Comparison of ENCODE assay signal across 1 cellular context in the genomic region with DNA sequence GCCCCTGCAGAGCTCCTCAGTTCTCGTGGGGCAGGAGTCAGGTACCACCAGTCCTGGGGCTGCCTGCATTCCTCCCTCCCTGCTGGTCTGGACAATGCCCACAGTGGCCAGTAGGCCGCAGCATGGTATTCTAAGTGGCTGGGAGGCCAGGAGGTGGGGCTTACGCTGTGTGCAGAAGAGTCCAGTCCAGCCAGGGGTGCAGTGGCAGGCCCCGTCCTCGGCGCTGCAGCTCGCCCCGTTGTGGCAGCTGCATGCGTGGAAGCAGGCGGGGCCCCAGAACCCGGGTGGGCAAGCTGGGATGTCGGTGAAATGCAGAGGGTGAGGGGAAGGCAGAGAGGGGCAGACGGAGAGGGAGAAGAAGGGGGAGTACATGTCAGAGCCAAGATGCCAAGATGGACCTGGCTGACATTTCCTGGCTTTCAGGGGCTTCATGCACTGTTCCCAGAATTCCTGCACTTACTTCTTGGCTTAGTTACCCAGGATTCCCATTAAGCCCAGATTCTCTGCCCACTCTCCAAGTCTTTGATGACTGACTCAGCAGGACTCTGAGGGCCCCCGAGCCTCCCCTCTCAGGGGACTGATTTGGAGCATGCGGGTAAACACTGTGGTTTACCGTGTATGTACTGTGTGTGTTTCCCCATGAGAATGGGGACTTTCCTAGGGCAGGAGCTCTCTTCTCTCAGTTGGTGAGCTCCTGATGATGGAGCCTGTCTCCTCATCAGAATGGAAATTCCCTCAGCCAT.
TF ChIP-seq lines count a peak whose summit lies in the region.

No MANE protein-coding gene starts in this region.

TF ChIP-seq in GM12878, 131 proteins besides CTCF, POLR2A, EP300 and RAD21 (continued from another document and continues in another):
- TF ChIP-seq, protein P1, sequence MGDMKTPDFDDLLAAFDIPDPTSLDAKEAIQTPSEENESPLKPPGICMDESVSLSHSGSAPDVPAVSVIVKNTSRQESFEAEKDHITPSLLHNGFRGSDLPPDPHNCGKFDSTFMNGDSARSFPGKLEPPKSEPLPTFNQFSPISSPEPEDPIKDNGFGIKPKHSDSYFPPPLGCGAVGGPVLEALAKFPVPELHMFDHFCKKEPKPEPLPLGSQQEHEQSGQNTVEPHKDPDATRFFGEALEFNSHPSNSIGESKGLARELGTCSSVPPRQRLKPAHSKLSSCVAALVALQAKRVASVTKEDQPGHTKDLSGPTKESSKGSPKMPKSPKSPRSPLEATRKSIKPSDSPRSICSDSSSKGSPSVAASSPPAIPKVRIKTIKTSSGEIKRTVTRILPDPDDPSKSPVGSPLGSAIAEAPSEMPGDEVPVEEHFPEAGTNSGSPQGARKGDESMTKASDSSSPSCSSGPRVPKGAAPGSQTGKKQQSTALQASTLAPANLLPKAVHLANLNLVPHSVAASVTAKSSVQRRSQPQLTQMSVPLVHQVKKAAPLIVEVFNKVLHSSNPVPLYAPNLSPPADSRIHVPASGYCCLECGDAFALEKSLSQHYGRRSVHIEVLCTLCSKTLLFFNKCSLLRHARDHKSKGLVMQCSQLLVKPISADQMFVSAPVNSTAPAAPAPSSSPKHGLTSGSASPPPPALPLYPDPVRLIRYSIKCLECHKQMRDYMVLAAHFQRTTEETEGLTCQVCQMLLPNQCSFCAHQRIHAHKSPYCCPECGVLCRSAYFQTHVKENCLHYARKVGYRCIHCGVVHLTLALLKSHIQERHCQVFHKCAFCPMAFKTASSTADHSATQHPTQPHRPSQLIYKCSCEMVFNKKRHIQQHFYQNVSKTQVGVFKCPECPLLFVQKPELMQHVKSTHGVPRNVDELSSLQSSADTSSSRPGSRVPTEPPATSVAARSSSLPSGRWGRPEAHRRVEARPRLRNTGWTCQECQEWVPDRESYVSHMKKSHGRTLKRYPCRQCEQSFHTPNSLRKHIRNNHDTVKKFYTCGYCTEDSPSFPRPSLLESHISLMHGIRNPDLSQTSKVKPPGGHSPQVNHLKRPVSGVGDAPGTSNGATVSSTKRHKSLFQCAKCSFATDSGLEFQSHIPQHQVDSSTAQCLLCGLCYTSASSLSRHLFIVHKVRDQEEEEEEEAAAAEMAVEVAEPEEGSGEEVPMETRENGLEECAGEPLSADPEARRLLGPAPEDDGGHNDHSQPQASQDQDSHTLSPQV (IDR thresholded peaks at IDR 0.05): 0 out of 2 replicates have a peak, but pooled peaks have one; percentile 14
- TF ChIP-seq CBX3 (IDR thresholded peaks at IDR 0.05; ENCODE audit: borderline replicate concordance, low read depth) (no peak), ZNF622 (IDR thresholded peaks at IDR 0.05) (no peak), USF2 (IDR thresholded peaks at IDR 0.05; ENCODE audit: borderline replicate concordance, low read depth, low read length) (no peak), PML (IDR thresholded peaks at IDR 0.05; ENCODE audit: low read length) (no peak), E2F8 (IDR thresholded peaks at IDR 0.05; ENCODE audit: low read depth, partially characterized antibody) (no peak), KAT2A (conservative IDR thresholded peaks at IDR 0.05; ENCODE audit: control insufficient read depth, low read depth, low read length) (no peak), HDAC2 (IDR thresholded peaks at IDR 0.05) (no peak), REST (IDR thresholded peaks at IDR 0.05; ENCODE audit: low read depth, low read length) (0 out of 2 replicates have a peak, but pooled peaks have one; percentile 6), TCF7 (IDR thresholded peaks at IDR 0.05; ENCODE audit: borderline replicate concordance) (no peak), SIN3A (IDR thresholded peaks at IDR 0.05; ENCODE audit: low read depth, low read length) (no peak), STAT1 (conservative IDR thresholded peaks at IDR 0.05) (no peak; the same call in 1 of the 2 replicates), CREB1 (IDR thresholded peaks at IDR 0.05; ENCODE audit: low read depth) (peak; percentile 53; the same call in 1 of the 2 replicates), SIX5 (IDR thresholded peaks at IDR 0.05; ENCODE audit: low read depth, low read length, severe bottlenecking) (no peak), ZBED1 (IDR thresholded peaks at IDR 0.05; ENCODE audit: borderline replicate concordance) (peak; percentile 68; the same call in 1 of the 2 replicates), SUZ12 (IDR thresholded peaks at IDR 0.05; ENCODE audit: unreplicated experiment) (no peak), RELB (IDR thresholded peaks at IDR 0.05; ENCODE audit: low read depth) (peak; percentile 99), NFYA (IDR thresholded peaks at IDR 0.05; ENCODE audit: borderline replicate concordance, low read depth, low read length) (no peak), NR2C2 (IDR thresholded peaks at IDR 0.05; ENCODE audit: borderline replicate concordance, control insufficient read depth, insufficient read length, low read depth) (no peak), SMAD5 (IDR thresholded peaks at IDR 0.05; ENCODE audit: low read depth) (no peak), JUNB (IDR thresholded peaks at IDR 0.05) (peak; percentile 41), SMAD1 (IDR thresholded peaks at IDR 0.05; ENCODE audit: low read depth, partially characterized antibody) (peak; percentile 41), BCLAF1 (IDR thresholded peaks at IDR 0.05) (no peak), WRNIP1 (IDR thresholded peaks at IDR 0.05; ENCODE audit: borderline replicate concordance, low read depth, low read length) (no peak)
- TF ChIP-seq, protein P2, sequence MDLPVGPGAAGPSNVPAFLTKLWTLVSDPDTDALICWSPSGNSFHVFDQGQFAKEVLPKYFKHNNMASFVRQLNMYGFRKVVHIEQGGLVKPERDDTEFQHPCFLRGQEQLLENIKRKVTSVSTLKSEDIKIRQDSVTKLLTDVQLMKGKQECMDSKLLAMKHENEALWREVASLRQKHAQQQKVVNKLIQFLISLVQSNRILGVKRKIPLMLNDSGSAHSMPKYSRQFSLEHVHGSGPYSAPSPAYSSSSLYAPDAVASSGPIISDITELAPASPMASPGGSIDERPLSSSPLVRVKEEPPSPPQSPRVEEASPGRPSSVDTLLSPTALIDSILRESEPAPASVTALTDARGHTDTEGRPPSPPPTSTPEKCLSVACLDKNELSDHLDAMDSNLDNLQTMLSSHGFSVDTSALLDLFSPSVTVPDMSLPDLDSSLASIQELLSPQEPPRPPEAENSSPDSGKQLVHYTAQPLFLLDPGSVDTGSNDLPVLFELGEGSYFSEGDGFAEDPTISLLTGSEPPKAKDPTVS (IDR thresholded peaks at IDR 0.05; ENCODE audit: low read depth, low read length): no peak
- TF ChIP-seq, protein P3, sequence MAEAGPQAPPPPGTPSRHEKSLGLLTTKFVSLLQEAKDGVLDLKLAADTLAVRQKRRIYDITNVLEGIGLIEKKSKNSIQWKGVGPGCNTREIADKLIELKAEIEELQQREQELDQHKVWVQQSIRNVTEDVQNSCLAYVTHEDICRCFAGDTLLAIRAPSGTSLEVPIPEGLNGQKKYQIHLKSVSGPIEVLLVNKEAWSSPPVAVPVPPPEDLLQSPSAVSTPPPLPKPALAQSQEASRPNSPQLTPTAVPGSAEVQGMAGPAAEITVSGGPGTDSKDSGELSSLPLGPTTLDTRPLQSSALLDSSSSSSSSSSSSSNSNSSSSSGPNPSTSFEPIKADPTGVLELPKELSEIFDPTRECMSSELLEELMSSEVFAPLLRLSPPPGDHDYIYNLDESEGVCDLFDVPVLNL (IDR thresholded peaks at IDR 0.05; ENCODE audit: low read depth, low read length): no peak
- TF ChIP-seq, protein P4, sequence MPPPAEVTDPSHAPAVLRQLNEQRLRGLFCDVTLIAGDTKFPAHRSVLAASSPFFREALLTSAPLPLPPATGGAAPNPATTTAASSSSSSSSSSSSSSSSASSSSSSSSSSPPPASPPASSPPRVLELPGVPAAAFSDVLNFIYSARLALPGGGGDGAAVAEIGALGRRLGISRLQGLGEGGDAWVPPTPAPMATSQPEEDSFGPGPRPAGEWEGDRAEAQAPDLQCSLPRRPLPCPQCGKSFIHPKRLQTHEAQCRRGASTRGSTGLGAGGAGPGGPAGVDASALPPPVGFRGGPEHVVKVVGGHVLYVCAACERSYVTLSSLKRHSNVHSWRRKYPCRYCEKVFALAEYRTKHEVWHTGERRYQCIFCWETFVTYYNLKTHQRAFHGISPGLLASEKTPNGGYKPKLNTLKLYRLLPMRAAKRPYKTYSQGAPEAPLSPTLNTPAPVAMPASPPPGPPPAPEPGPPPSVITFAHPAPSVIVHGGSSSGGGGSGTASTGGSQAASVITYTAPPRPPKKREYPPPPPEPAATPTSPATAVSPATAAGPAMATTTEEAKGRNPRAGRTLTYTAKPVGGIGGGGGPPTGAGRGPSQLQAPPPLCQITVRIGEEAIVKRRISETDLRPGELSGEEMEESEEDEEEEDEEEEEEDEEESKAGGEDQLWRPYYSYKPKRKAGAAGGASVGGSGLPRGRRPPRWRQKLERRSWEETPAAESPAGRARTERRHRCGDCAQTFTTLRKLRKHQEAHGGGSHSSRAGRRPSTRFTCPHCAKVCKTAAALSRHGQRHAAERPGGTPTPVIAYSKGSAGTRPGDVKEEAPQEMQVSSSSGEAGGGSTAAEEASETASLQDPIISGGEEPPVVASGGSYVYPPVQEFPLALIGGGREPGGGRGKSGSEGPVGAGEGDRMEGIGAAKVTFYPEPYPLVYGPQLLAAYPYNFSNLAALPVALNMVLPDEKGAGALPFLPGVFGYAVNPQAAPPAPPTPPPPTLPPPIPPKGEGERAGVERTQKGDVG (CRISPR knock-in tag; IDR thresholded peaks at IDR 0.05): no peak
